21 cellular contexts compared by ENCODE assay signal in the genomic region with DNA sequence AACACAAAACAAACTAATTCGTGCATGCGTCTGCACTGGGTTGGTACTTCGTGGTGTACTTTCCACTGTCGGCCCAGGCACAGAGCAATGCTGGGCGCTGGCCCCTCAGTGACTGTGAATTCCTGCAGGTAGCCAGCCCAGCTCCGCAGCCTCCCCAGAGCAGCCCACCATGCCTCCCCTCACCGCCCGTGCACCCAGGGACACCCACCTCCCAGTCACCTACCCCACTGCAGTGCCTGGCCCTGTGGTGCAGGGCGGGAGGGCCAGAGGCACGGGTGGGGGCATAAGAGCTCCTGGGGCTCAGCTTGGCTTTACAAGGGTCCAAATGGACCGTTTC.
"Had no signal": no experiment of that assay in that cellular context is flagged by ENCODE, and none has a peak within 500 bp of the region (broad histone marks: within the 10 kb centered on the region; RNA-seq: fewer than 3 reads in every experiment).

No MANE protein-coding gene starts in this region.

- ATAC-seq: foreskin keratinocyte, gastroesophageal sphincter, heart left ventricle, left cardiac atrium, left lung, left ventricle myocardium superior had no signal

- H3K4me3 ChIP-seq: coronary artery, dorsolateral prefrontal cortex, esophagus muscularis mucosa, gastroesophageal sphincter, heart left ventricle, left lung, lower lobe of right lung had no signal

- DNase-seq: dermis blood vessel endothelial cell; dorsolateral prefrontal cortex; effector CD4-positive, alpha-beta T cell; effector memory CD4-positive, alpha-beta T cell; foreskin keratinocyte; heart left ventricle; hippocampal formation; left cardiac atrium; left lung; left ventricle myocardium superior; lower lobe of right lung; mesenchymal stem cell; midbrain had no signal

- H3K27me3 ChIP-seq: foreskin keratinocyte had no signal

- H3K9me3 ChIP-seq: left lung, lower lobe of right lung had no signal

- H3K36me3 ChIP-seq: esophagus muscularis mucosa, gastroesophageal sphincter, heart left ventricle, left lung, lower lobe of right lung had no signal

- FAIRE-seq: colon, endothelial cell of umbilical vein, frontal cortex, islet of Langerhans, keratinocyte had no signal

- H3K4me1 ChIP-seq: esophagus muscularis mucosa, foreskin keratinocyte, gastroesophageal sphincter, heart left ventricle, left lung, lower lobe of right lung had no signal

- H3K27ac ChIP-seq: coronary artery, dorsolateral prefrontal cortex, esophagus muscularis mucosa, foreskin keratinocyte, gastroesophageal sphincter, heart left ventricle, left lung, lower lobe of right lung had no signal
